Comparison of ENCODE assay signal across 9 cellular contexts in genomic region chr11:80727315-80727714, GRCh38.
DNase-seq lines count a peak whose midpoint lies in the region; ATAC-seq and TF ChIP-seq lines count a peak whose summit lies in the region.
"Had no signal": no experiment of that assay in that cellular context is flagged by ENCODE, and none has a peak within 500 bp of the region (broad histone marks: within the 10 kb centered on the region; RNA-seq: fewer than 3 reads in every experiment).

No MANE protein-coding gene starts in this region.

- H3K27me3 ChIP-seq in mesenchymal stem cell (ENCODE audit: control insufficient read depth in 1 of 2, insufficient read depth in 1 of 2, low read length in 2 of 2) (no peaks in the 10 kb centered on the region), left lung (no peaks in the 10 kb centered on the region)

- peak; percentile 51 for DNase-seq in SIG-M5 treated with dmso at 0.1 percent for 504 hours (lab: John Stamatoyannopoulos, UW; ENCODE audit: unreplicated experiment)
- DNase-seq in SIG-M5 (lab: John Stamatoyannopoulos, UW), result no peak
- peak; percentile 1 for DNase-seq in RPMI7951 (ENCODE audit: low read depth)
- peak; percentile 28 for DNase-seq in mesenchymal stem cell
- DNase-seq in glomerular visceral epithelial cell (ENCODE audit: extremely low spot score), result no peak
- no peak for DNase-seq in left lung
- DNase-seq in T-helper 17 cell, result no peak
- DNase-seq: CD4-positive, CD25-positive, alpha-beta regulatory T cell had no signal

- no peak overlapping the region for H4K8ac ChIP-seq in mesenchymal stem cell (ENCODE audit: low read length)

- no peak overlapping the region for H3K27ac ChIP-seq in mesenchymal stem cell (ENCODE audit: low read length, poor library complexity, severe bottlenecking)
- H3K27ac ChIP-seq in left lung, result no peak overlapping the region

- H2BK12ac ChIP-seq in mesenchymal stem cell (ENCODE audit: low read length in 2 of 2), result no peak overlapping the region

- H3K9ac ChIP-seq in mesenchymal stem cell (ENCODE audit: low read length), result no peak overlapping the region

- H3K9me3 ChIP-seq in mesenchymal stem cell (ENCODE audit: control insufficient read depth, low read length) (no peaks in the 10 kb centered on the region), left lung (no peaks in the 10 kb centered on the region), T-helper 17 cell (ENCODE audit: control insufficient read depth, low read length, poor library complexity, severe bottlenecking) (no peaks in the 10 kb centered on the region)

- no peak overlapping the region for H2AFZ ChIP-seq in mesenchymal stem cell (ENCODE audit: low read depth, low read length)

- H2AK5ac ChIP-seq in mesenchymal stem cell (ENCODE audit: low read length, severe bottlenecking), result no peak overlapping the region

- H3K23ac ChIP-seq in mesenchymal stem cell (ENCODE audit: low read length in 2 of 2), result no peak overlapping the region

- H2BK5ac ChIP-seq in mesenchymal stem cell (ENCODE audit: low read depth, low read length, poor library complexity, severe bottlenecking), result no peak overlapping the region

- no peak overlapping the region for H3K4me3 Mint-ChIP-seq in T-helper 17 cell
- H3K4me3 Mint-ChIP-seq: CD4-positive, CD25-positive, alpha-beta regulatory T cell had no signal

- H3K36me3 ChIP-seq in mesenchymal stem cell (ENCODE audit: control insufficient read depth in 1 of 2, insufficient read depth in 2 of 2, low read depth in 1 of 2, low read length in 2 of 2), result no peaks in the 10 kb centered on the region
- H3K36me3 ChIP-seq in left lung, result no peaks in the 10 kb centered on the region

- no peak overlapping the region for H3K4ac ChIP-seq in mesenchymal stem cell (ENCODE audit: low read depth in 1 of 2, low read length in 2 of 2)

- 50% methylated on average over 2 of the region's 3 CpGs for WGBS in mesenchymal stem cell

- ATAC-seq in HG03025 (IDR thresholded peaks at IDR 0.05; ENCODE audit: low FRiP score, unreplicated experiment) (peak; percentile 85), left lung (no peak), T-helper 17 cell (no peak)

- no peak overlapping the region for H3K27ac Mint-ChIP-seq in T-helper 17 cell
- H3K27ac Mint-ChIP-seq: CD4-positive, CD25-positive, alpha-beta regulatory T cell had no signal

- H3K79me1 ChIP-seq in mesenchymal stem cell (replicated peaks; ENCODE audit: low read length, poor library complexity, severe bottlenecking), result no peaks in the 10 kb centered on the region

- TF ChIP-seq CTCF in left lung (IDR thresholded peaks at IDR 0.05), result no peak

- H2BK120ac ChIP-seq in mesenchymal stem cell (ENCODE audit: low read depth, low read length), result no peak overlapping the region

- peak overlapping the region; percentile 43 for H3K4me2 ChIP-seq in mesenchymal stem cell (ENCODE audit: low read length, poor library complexity, severe bottlenecking)

- no peak overlapping the region for H3K4me3 ChIP-seq in mesenchymal stem cell (ENCODE audit: insufficient read depth in 1 of 2, low read depth in 1 of 2, low read length in 2 of 2)
- no peak overlapping the region for H3K4me3 ChIP-seq in left lung

- no peak overlapping the region for H3K18ac ChIP-seq in mesenchymal stem cell (ENCODE audit: low read depth in 1 of 2, low read length in 2 of 2)

- H2BK15ac ChIP-seq in mesenchymal stem cell (ENCODE audit: low read depth, poor library complexity, severe bottlenecking), result no peak overlapping the region

- no peak overlapping the region for H3K14ac ChIP-seq in mesenchymal stem cell (ENCODE audit: low read length in 2 of 2)

- H3K36me3 Mint-ChIP-seq in T-helper 17 cell (ENCODE audit: low read depth), result no peaks in the 10 kb centered on the region
- H3K36me3 Mint-ChIP-seq: CD4-positive, CD25-positive, alpha-beta regulatory T cell had no signal

- H3K27me3 Mint-ChIP-seq in T-helper 17 cell, result no peaks in the 10 kb centered on the region
- H3K27me3 Mint-ChIP-seq: CD4-positive, CD25-positive, alpha-beta regulatory T cell had no signal

- intact Hi-C loops in left lung (cut with DNase I), result no loop called here

- no peak overlapping the region for H4K91ac ChIP-seq in mesenchymal stem cell (ENCODE audit: low read length)

- H3K4me1 Mint-ChIP-seq in T-helper 17 cell, result no peaks in the 10 kb centered on the region
- H3K4me1 Mint-ChIP-seq: CD4-positive, CD25-positive, alpha-beta regulatory T cell had no signal

- H3K4me1 ChIP-seq in mesenchymal stem cell (ENCODE audit: control insufficient read depth, insufficient read depth, low read depth, low read length) (no peaks in the 10 kb centered on the region), left lung (no peaks in the 10 kb centered on the region)

Comparison
In these comparisons a context has a peak if more than half of its experiments do, and no peak if none do; other contexts are left out.
1. DNase-seq: peak in SIG-M5 treated with dmso at 0.1 percent for 504 hours (single experiment), RPMI7951 (single experiment) and mesenchymal stem cell (single experiment); none in SIG-M5 (single experiment), glomerular visceral epithelial cell (single experiment), left lung (0 of 2) and T-helper 17 cell (0 of 3).